8 cellular contexts compared by ENCODE assay signal in genomic region chr17:62626719-62627218, GRCh38. TPM values are rescaled to one million over a fixed set of nuclear protein-coding genes. Genes with fewer than 3 reads are reported as not detected.
DNase-seq lines count a peak whose midpoint lies in the region; ATAC-seq and TF ChIP-seq lines count a peak whose summit lies in the region.

No MANE protein-coding gene starts in this region.

- H3K27ac ChIP-seq in CD4-positive, CD25-positive, alpha-beta regulatory T cell (ENCODE audit: insufficient read depth, low read length, poor library complexity, severe bottlenecking), result no peak overlapping the region
- H3K27ac ChIP-seq in ascending aorta (peak overlapping the region; percentile 83 to 98), iPS-20b (ENCODE audit: low read length) (no peak overlapping the region), skin epidermis (peak overlapping the region in 20 of 21 experiments; percentile 32 to 95 (median 88))

- peak overlapping the region; percentile 72; the same call in 1 of the 2 replicates for H3K9ac ChIP-seq in iPS-20b (ENCODE audit: low read depth, low read length)

- H3K36me3 ChIP-seq in CD4-positive, CD25-positive, alpha-beta regulatory T cell (ENCODE audit: control insufficient read depth, insufficient read depth, low read length), result no peaks in the 10 kb centered on the region
- H3K36me3 ChIP-seq in ascending aorta, result no peaks in the 10 kb centered on the region
- H3K36me3 ChIP-seq in iPS-20b (ENCODE audit: insufficient read depth, low read depth, low read length), result no peaks in the 10 kb centered on the region

- H3K36me3 Mint-ChIP-seq in CD4-positive, CD25-positive, alpha-beta regulatory T cell, result peaks cover 11% of the 10 kb centered on the region

- peaks cover 21% of the 10 kb centered on the region for H3K4me1 ChIP-seq in CD4-positive, CD25-positive, alpha-beta regulatory T cell (ENCODE audit: control insufficient read depth, insufficient read depth, low read length, poor library complexity, severe bottlenecking)
- H3K4me1 ChIP-seq in ascending aorta, result peaks cover 3 to 13% of the 10 kb centered on the region in 2 donors
- peaks cover 9% of the 10 kb centered on the region; the same call in 1 of the 2 replicates for H3K4me1 ChIP-seq in iPS-20b (ENCODE audit: insufficient read depth, low read length)

- H3K9me3 Mint-ChIP-seq in CD4-positive, CD25-positive, alpha-beta regulatory T cell, result no peaks in the 10 kb centered on the region

- ATAC-seq in CD4-positive, CD25-positive, alpha-beta regulatory T cell (ENCODE audit: low read depth in 2 of 2), result no peak
- ATAC-seq in GM18907 (IDR thresholded peaks at IDR 0.05; ENCODE audit: unreplicated experiment) (no peak), HG02571 (IDR thresholded peaks at IDR 0.05; ENCODE audit: unreplicated experiment) (no peak)

- H3K4me3 Mint-ChIP-seq in CD4-positive, CD25-positive, alpha-beta regulatory T cell, result peak overlapping the region in 3 of 4 donors; percentile 62 to 81 (median 64)

- intact Hi-C loops in ascending aorta (cut with DNase I), result loop anchor here (1.0 to 5.0 kb wide), 2 partner anchors 26 to 56 kb away; no protein-coding TSS in a partner anchor

- peaks cover 0 to 10% (median 5%) of the 10 kb centered on the region in 4 donors for H3K4me1 Mint-ChIP-seq in CD4-positive, CD25-positive, alpha-beta regulatory T cell

- no peak for DNase-seq in CD4-positive, CD25-positive, alpha-beta regulatory T cell
- DNase-seq in Kasumi-1 (lab: John Stamatoyannopoulos, UW), result peak; percentile 33 to 60
- DNase-seq in ascending aorta (ENCODE audit: low spot score in 2 of 2), result peak in 1 of 2 donors; percentile 84
- no peak for DNase-seq in GM13977 (ENCODE audit: low spot score)

- H3K27me3 ChIP-seq in CD4-positive, CD25-positive, alpha-beta regulatory T cell (ENCODE audit: control insufficient read depth, insufficient read depth, low read length), result no peaks in the 10 kb centered on the region
- H3K27me3 ChIP-seq in ascending aorta (no peaks in the 10 kb centered on the region), iPS-20b (ENCODE audit: insufficient read depth, low read length) (peaks cover 12% of the 10 kb centered on the region)

- peaks cover 20% of the 10 kb centered on the region for H3K27me3 Mint-ChIP-seq in CD4-positive, CD25-positive, alpha-beta regulatory T cell

- no peaks in the 10 kb centered on the region for H3K9me3 ChIP-seq in CD4-positive, CD25-positive, alpha-beta regulatory T cell (ENCODE audit: control insufficient read depth in 2 of 2, low read length in 2 of 2)
- H3K9me3 ChIP-seq in ascending aorta (no peaks in the 10 kb centered on the region), iPS-20b (ENCODE audit: insufficient read depth, low read depth, low read length) (no peaks in the 10 kb centered on the region)

- H3K4me3 ChIP-seq in CD4-positive, CD25-positive, alpha-beta regulatory T cell (ENCODE audit: low read depth, low read length), result no peak overlapping the region
- peak overlapping the region; percentile 68 to 78 for H3K4me3 ChIP-seq in ascending aorta
- peak overlapping the region; percentile 76 for H3K4me3 ChIP-seq in iPS-20b (ENCODE audit: low read length)
- peak overlapping the region; percentile 50 to 91 (median 68) for H3K4me3 ChIP-seq in skin epidermis

- in situ Hi-C loops in GM13977 (cut with MboI; ENCODE audit: low pct_unique_long_range_greater_than_20kb, low sequenced_read_pairs, unreplicated experiment), result no loop called here

- TF ChIP-seq CTCF in ascending aorta (IDR thresholded peaks at IDR 0.05) (no peak), GM13977 (IDR thresholded peaks at IDR 0.05; ENCODE audit: extremely low read depth, insufficient read depth, missing control alignments) (no peak)

- H3K27ac Mint-ChIP-seq in CD4-positive, CD25-positive, alpha-beta regulatory T cell, result no peak overlapping the region

RNA-seq across cellular contexts. Expression of gene MRC2, which starts 0.7 kb away (rescaled TPM):
- 10.2 TPM for total RNA-seq in CD4-positive, CD25-positive, alpha-beta regulatory T cell
- under 1 TPM; 0.25 to 0.36 (median 0.30) TPM for polyA plus RNA-seq in CD4-positive, CD25-positive, alpha-beta regulatory T cell
- 147 TPM for total RNA-seq in ascending aorta

Comparison
In these comparisons a context has a peak if more than half of its experiments do, and no peak if none do; other contexts are left out.
1. DNase-seq: peak in Kasumi-1 (2 of 2); none in CD4-positive, CD25-positive, alpha-beta regulatory T cell (0 of 3) and GM13977 (single experiment).
2. H3K27ac ChIP-seq: peak in ascending aorta (2 of 2) and skin epidermis (20 of 21); none in CD4-positive, CD25-positive, alpha-beta regulatory T cell (single experiment) and iPS-20b (single experiment).
3. RNA of gene MRC2, which starts 0.7 kb away (total RNA-seq): 147 TPM in ascending aorta (single experiment); 10.2 TPM in CD4-positive, CD25-positive, alpha-beta regulatory T cell (single experiment); every median in the first group is over 10 times any median in the second.